ENCODE assay signal across 15 cellular contexts in genomic region chr13:112891477-112892401, GRCh38.
A peak's percentile ranks its signal among the peaks of the same experiment; 100 is the strongest.
DNase-seq lines count a peak whose midpoint lies in the region; ATAC-seq and TF ChIP-seq lines count a peak whose summit lies in the region.
"Had no signal": no experiment of that assay in that cellular context is flagged by ENCODE, and none has a peak within 500 bp of the region (broad histone marks: within the 10 kb centered on the region; RNA-seq: fewer than 3 reads in every experiment).

No MANE protein-coding gene starts in this region.

- H3K9me3 Mint-ChIP-seq in nephron = no peaks in the 10 kb centered on the region
- H3K9me3 Mint-ChIP-seq in effector memory CD8-positive, alpha-beta T cell = no peaks in the 10 kb centered on the region
- H3K9me3 Mint-ChIP-seq: HFFc6 had no signal

- no peaks in the 10 kb centered on the region for H3K36me3 Mint-ChIP-seq in nephron (ENCODE audit: low read depth)
- peaks cover 9% of the 10 kb centered on the region for H3K36me3 Mint-ChIP-seq in effector memory CD8-positive, alpha-beta T cell (ENCODE audit: insufficient read depth)

- DNase-seq in DMS53 (lab: John Stamatoyannopoulos, UW) = peak; percentile 75
- DNase-seq in NCI-H2081 treated with DMSO at 0.1 percent for 48 hours (lab: John Stamatoyannopoulos, UW) = peak; percentile 63
- no peak for DNase-seq in GM10266 (ENCODE audit: extremely low spot score)
- no peak for DNase-seq in effector memory CD8-positive, alpha-beta T cell
- no peak for DNase-seq in NCI-H1048 (lab: John Stamatoyannopoulos, UW)
- DNase-seq: activated CD4-positive, alpha-beta T cell treated with anti-CD3 and anti-CD28 coated beads, Interleukin-2, amount 50 U/mL, for 1 hour; HFFc6; IMR-90; NCI-H2029; stimulated activated naive CD8-positive, alpha-beta T cell treated with anti-CD3 and anti-CD28 coated beads, Interleukin-15, Interleukin-2, amounts not matched to agents 100 U/mL and 50 U/mL, for 24 hours had no signal

- H3K27ac Mint-ChIP-seq in nephron = peak overlapping the region; percentile 85 to 98 (median 87)
- H3K27ac Mint-ChIP-seq in effector memory CD8-positive, alpha-beta T cell = no peak overlapping the region
- H3K27ac Mint-ChIP-seq: B cell, HFFc6 had no signal

- peaks cover 48% of the 10 kb centered on the region for H3K4me1 ChIP-seq in ectodermal cell (ENCODE audit: control insufficient read depth, insufficient read depth, low read length)

- peaks cover 20% of the 10 kb centered on the region for H3K4me1 Mint-ChIP-seq in nephron
- H3K4me1 Mint-ChIP-seq in effector memory CD8-positive, alpha-beta T cell (ENCODE audit: low read depth in 2 of 2) = peaks cover 0 to 9% of the 10 kb centered on the region in 2 donors

- no peaks in the 10 kb centered on the region for H3K36me3 ChIP-seq in ectodermal cell (ENCODE audit: control insufficient read depth, insufficient read depth, low read length)

- peaks cover 58% of the 10 kb centered on the region for H3K27me3 Mint-ChIP-seq in nephron (ENCODE audit: low read depth)
- H3K27me3 Mint-ChIP-seq in effector memory CD8-positive, alpha-beta T cell = peaks cover 19 to 30% of the 10 kb centered on the region in 2 donors
- H3K27me3 Mint-ChIP-seq: B cell had no signal

- H3K9me3 ChIP-seq in ectodermal cell (ENCODE audit: control insufficient read depth, low read length) = no peaks in the 10 kb centered on the region

- peak overlapping the region; percentile 97 for H3K27ac ChIP-seq in ectodermal cell (ENCODE audit: insufficient read depth, low read depth, low read length, poor library complexity, severe bottlenecking)

- peaks cover 4% of the 10 kb centered on the region for H3K27me3 ChIP-seq in ectodermal cell (ENCODE audit: control insufficient read depth, insufficient read depth, low read length, poor library complexity, severe bottlenecking)

- ATAC-seq in effector memory CD8-positive, alpha-beta T cell (replicated peaks) = no peak
- no peak for ATAC-seq in HG02885 (IDR thresholded peaks at IDR 0.05; ENCODE audit: poor library complexity, unreplicated experiment)
- ATAC-seq: sciatic nerve; stimulated activated naive CD8-positive, alpha-beta T cell treated with anti-CD3 and anti-CD28 coated beads, Interleukin-15, Interleukin-2, amounts not matched to agents 100 U/mL and 50 U/mL, for 24 hours had no signal

- peak overlapping the region; percentile 6 to 45 (median 31) for H3K4me3 Mint-ChIP-seq in nephron
- H3K4me3 Mint-ChIP-seq in effector memory CD8-positive, alpha-beta T cell = no peak overlapping the region
- H3K4me3 Mint-ChIP-seq: HFFc6 had no signal

- TF ChIP-seq CTCF in nephron (IDR thresholded peaks at IDR 0.05; ENCODE audit: unreplicated experiment in 3 of 3) (no peak), GM10266 (IDR thresholded peaks at IDR 0.05; ENCODE audit: control insufficient read depth, insufficient read depth, low read depth, missing control alignments) (no peak)

- 16 to 17% methylated on average over 40 of the region's 40 CpGs for WGBS in ectodermal cell, 2 experiments

- peak overlapping the region; percentile 10 for H3K4me3 ChIP-seq in ectodermal cell (ENCODE audit: insufficient read depth, low read depth, low read length)

Comparison
In these comparisons a context has a peak if more than half of its experiments do, and no peak if none do; other contexts are left out.
1. DNase-seq: peak in DMS53 (single experiment) and NCI-H2081 treated with DMSO at 0.1 percent for 48 hours (single experiment); none in GM10266 (single experiment), effector memory CD8-positive, alpha-beta T cell (0 of 3) and NCI-H1048 (single experiment).
2. H3K27ac Mint-ChIP-seq: peak in nephron (3 of 3); none in effector memory CD8-positive, alpha-beta T cell (0 of 2).
3. H3K4me3 Mint-ChIP-seq: peak in nephron (3 of 3); none in effector memory CD8-positive, alpha-beta T cell (0 of 2).